Comparison of ENCODE assay signal across 15 cellular contexts in the genomic region with DNA sequence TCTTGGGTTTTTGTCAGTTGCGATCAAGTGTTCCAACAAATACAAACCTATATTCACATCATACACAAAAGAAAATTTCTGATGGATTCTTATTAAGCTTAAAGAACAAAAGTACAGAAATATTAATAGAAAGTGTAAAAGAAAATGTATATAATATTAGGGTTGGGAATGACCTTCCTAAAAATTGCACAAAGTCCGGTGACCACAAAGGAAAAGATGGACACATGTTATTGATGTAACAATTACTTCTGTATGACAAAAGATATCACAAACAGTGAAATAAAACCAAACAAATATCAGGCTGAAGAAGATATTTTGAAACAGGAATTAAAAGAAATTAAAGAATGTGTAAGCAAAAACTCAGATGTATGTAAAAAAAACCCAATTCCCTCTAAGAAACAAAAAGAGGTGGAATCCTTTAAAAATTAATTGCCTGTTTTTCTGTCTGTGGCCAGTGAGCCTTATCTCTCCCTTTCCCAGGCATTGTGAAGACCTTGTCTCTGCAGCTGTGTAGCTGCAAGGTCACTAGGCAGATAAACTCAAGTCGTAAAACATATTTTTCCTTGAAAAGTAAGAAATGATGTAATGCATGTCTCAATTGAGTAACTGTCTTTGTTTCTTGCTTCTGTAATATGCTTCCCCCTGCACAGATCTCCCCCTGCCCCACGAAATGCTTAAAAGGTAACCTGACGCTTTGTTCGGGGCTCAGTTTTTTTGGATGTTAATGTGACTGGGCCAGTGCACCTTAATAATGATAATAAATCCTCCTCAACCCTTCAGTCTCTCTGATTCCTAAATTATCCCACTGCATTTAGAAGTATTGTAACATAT. TPM values are rescaled to one million over a fixed set of nuclear protein-coding genes. Genes with fewer than 3 reads are reported as not detected.
A peak's percentile ranks its signal among the peaks of the same experiment; 100 is the strongest.
DNase-seq lines count a peak whose midpoint lies in the region; TF ChIP-seq lines count a peak whose summit lies in the region.
"Had no signal": no experiment of that assay in that cellular context is flagged by ENCODE, and none has a peak within 500 bp of the region (broad histone marks: within the 10 kb centered on the region; RNA-seq: fewer than 3 reads in every experiment).

No MANE protein-coding gene starts in this region.

- H3K36me3 ChIP-seq in SK-N-SH (replicated peaks in 1 of 2; ENCODE audit: control insufficient read depth in 1 of 2, insufficient read depth in 2 of 2, low read length in 1 of 2) = no peaks in the 10 kb centered on the region
- no peaks in the 10 kb centered on the region for H3K36me3 ChIP-seq in smooth muscle cell (ENCODE audit: low read depth)

- DNase-seq in HUDEP-2 (lab: John Stamatoyannopoulos, UW; ENCODE audit: unreplicated experiment in 76 of 76) = peak in 57 of 76 experiments; percentile 7 to 83 (median 43)
- no peak for DNase-seq in SK-N-SH
- peak; percentile 85 for DNase-seq in fibroblast of villous mesenchyme (ENCODE audit: low read depth)
- DNase-seq in smooth muscle cell (lab: John Stamatoyannopoulos, UW; ENCODE audit: unreplicated experiment) = no peak
- DNase-seq in CD1c-positive myeloid dendritic cell (ENCODE audit: extremely low spot score) = no peak
- no peak for DNase-seq in C1 segment of cervical spinal cord (lab: John Stamatoyannopoulos, UW)
- DNase-seq in NCI-H1417 (lab: John Stamatoyannopoulos, UW) = no peak
- DNase-seq: activated CD4-positive, alpha-beta T cell treated with anti-CD3 and anti-CD28 coated beads for 36 hours; Kasumi-1; midbrain; NCI-H187 treated with DMSO at 0.1 percent for 48 hours; stimulated activated CD4-positive, alpha-beta T cell treated with anti-CD3 and anti-CD28 coated beads, Interleukin-15, amount 100 ng/mL, for 24 hours had no signal

- H4K20me1 ChIP-seq in SK-N-SH (ENCODE audit: insufficient read depth) (no peaks in the 10 kb centered on the region), smooth muscle cell (ENCODE audit: low read depth) (no peaks in the 10 kb centered on the region)

- no peaks in the 10 kb centered on the region for H3K79me2 ChIP-seq in SK-N-SH (ENCODE audit: insufficient read depth)
- no peaks in the 10 kb centered on the region for H3K79me2 ChIP-seq in smooth muscle cell (ENCODE audit: low read depth)

- H3K9ac ChIP-seq in SK-N-SH (no peak overlapping the region), smooth muscle cell (ENCODE audit: low read depth) (no peak overlapping the region)

- peak in 1 of 2 experiments; percentile 39; a peak in 1 of 4 replicates for TF ChIP-seq EP300 in SK-N-SH (IDR thresholded peaks at IDR 0.05; ENCODE audit: borderline replicate concordance in 1 of 2, low read depth in 1 of 2, low read length in 1 of 2)

- no peaks in the 10 kb centered on the region; the same call in 1 of the 2 replicates for H3K27me3 ChIP-seq in SK-N-SH (ENCODE audit: insufficient read depth)
- H3K27me3 ChIP-seq in smooth muscle cell (ENCODE audit: low read depth) = no peaks in the 10 kb centered on the region

- H3K4me3 ChIP-seq in SK-N-SH (ENCODE audit: low read depth in 2 of 2, low read length in 1 of 2) = no peak overlapping the region
- no peak overlapping the region for H3K4me3 ChIP-seq in fibroblast of villous mesenchyme (ENCODE audit: low read depth, low read length)
- H3K4me3 ChIP-seq in smooth muscle cell = peak overlapping the region; percentile 32

- TF ChIP-seq CTCF in SK-N-SH (IDR thresholded peaks at IDR 0.05) (no peak), fibroblast of villous mesenchyme (IDR thresholded peaks at IDR 0.05; ENCODE audit: insufficient read depth, low read depth, low read length) (no peak), smooth muscle cell (IDR thresholded peaks at IDR 0.05; ENCODE audit: borderline replicate concordance, insufficient read depth, poor library complexity, severe bottlenecking) (no peak)

- POLR2A ChIA-PET in SK-N-SH (lab: Yijun Ruan, JAX) = no interaction called here

- 79% methylated on average over 6 of the region's 6 CpGs for WGBS in SK-N-SH (ENCODE audit: low lambda C conversion rate)
- WGBS in smooth muscle cell (ENCODE audit: low lambda C conversion rate) = 70% methylated on average over 6 of the region's 6 CpGs

- H3K4me2 ChIP-seq in SK-N-SH (no peak overlapping the region), smooth muscle cell (no peak overlapping the region)

- H3K9me3 ChIP-seq in SK-N-SH (no peaks in the 10 kb centered on the region), smooth muscle cell (replicated peaks; ENCODE audit: low read depth) (no peaks in the 10 kb centered on the region)

- no peaks in the 10 kb centered on the region for H3K9me2 ChIP-seq in SK-N-SH

- peak overlapping the region in 1 of 2 experiments; percentile 60; a peak in 2 of 4 replicates for H3K27ac ChIP-seq in SK-N-SH (ENCODE audit: low read depth in 2 of 2, low read length in 1 of 2)
- no peak overlapping the region for H3K27ac ChIP-seq in smooth muscle cell (ENCODE audit: low read depth)

- H3K4me1 ChIP-seq in SK-N-SH (ENCODE audit: control insufficient read depth in 1 of 2, insufficient read depth in 2 of 2, low read depth in 1 of 2, low read length in 1 of 2) (peaks cover 7 to 17% of the 10 kb centered on the region in 2 experiments), smooth muscle cell (ENCODE audit: low read depth) (peaks cover 7% of the 10 kb centered on the region)

- CTCF ChIA-PET in SK-N-SH (lab: Yijun Ruan, JAX) = interaction anchor here (0.7 to 9.6 kb wide), 11 partner anchors 12 to 118 kb away, joined by 3 to 65 read pairs (median 3); no protein-coding TSS in a partner anchor

- H3F3A ChIP-seq in SK-N-SH (replicated peaks; ENCODE audit: insufficient read depth) = peaks cover 14% of the 10 kb centered on the region
- peaks cover 6% of the 10 kb centered on the region for H3F3A ChIP-seq in smooth muscle cell (ENCODE audit: low read depth)

- no peak overlapping the region for H2AFZ ChIP-seq in SK-N-SH (ENCODE audit: low read depth)
- no peak overlapping the region for H2AFZ ChIP-seq in smooth muscle cell (ENCODE audit: low read depth)

- no peak for TF ChIP-seq RAD21 in SK-N-SH (IDR thresholded peaks at IDR 0.05; ENCODE audit: low read length)

TF ChIP-seq in SK-N-SH, 30 proteins besides CTCF, POLR2A, EP300 and RAD21:
- TF ChIP-seq GATA2 (CRISPR knock-in tag; IDR thresholded peaks at IDR 0.05) = peak; percentile 61
- TF ChIP-seq, protein P1, sequence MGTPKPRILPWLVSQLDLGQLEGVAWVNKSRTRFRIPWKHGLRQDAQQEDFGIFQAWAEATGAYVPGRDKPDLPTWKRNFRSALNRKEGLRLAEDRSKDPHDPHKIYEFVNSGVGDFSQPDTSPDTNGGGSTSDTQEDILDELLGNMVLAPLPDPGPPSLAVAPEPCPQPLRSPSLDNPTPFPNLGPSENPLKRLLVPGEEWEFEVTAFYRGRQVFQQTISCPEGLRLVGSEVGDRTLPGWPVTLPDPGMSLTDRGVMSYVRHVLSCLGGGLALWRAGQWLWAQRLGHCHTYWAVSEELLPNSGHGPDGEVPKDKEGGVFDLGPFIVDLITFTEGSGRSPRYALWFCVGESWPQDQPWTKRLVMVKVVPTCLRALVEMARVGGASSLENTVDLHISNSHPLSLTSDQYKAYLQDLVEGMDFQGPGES (IDR thresholded peaks at IDR 0.05; ENCODE audit: low read depth, low read length) = no peak
- no peak for TF ChIP-seq TCF12 (IDR thresholded peaks at IDR 0.05)

RNA-seq across cellular contexts. Expression of a gene that starts 2.8 kb away (rescaled TPM):
- not detected in 2 replicates for polyA plus RNA-seq in SK-N-SH (2012; rRNA removed)
- polyA plus RNA-seq in SK-N-SH (2012; cell fraction: cytosol; rRNA removed) = not detected in 2 replicates
- polyA plus RNA-seq in SK-N-SH (2012; cell fraction: nucleus; rRNA removed) = 0.11 TPM in 1 of 2 replicates, not detected in the other
- total RNA-seq in fibroblast of villous mesenchyme = not detected in 2 replicates
- total RNA-seq in smooth muscle cell = not detected in 2 replicates
- polyA plus RNA-seq in smooth muscle cell = not detected in 2 replicates
- total RNA-seq: Daoy, RPMI7951 had no signal
- polyA plus RNA-seq: CD14-positive monocyte had no signal

RNA-seq across cellular contexts. Expression of a gene that starts 55.1 kb away (rescaled TPM):
- polyA plus RNA-seq in SK-N-SH (2012; rRNA removed) = 0.57 and 0.94 TPM in 2 replicates
- polyA plus RNA-seq in SK-N-SH (2012; cell fraction: cytosol; rRNA removed) = 0.44 and 0.60 TPM in 2 replicates
- 0.49 and 1.7 TPM in 2 replicates for polyA plus RNA-seq in SK-N-SH (2012; cell fraction: nucleus; rRNA removed)
- 0.86 and 1.9 TPM in 2 replicates for total RNA-seq in fibroblast of villous mesenchyme
- total RNA-seq in smooth muscle cell = 6.9 and 9.9 TPM in 2 replicates
- polyA plus RNA-seq in smooth muscle cell = 1.2 and 13.2 TPM in 2 replicates

Comparison
In these comparisons a context has a peak if more than half of its experiments do, and no peak if none do; other contexts are left out.
1. DNase-seq: peak in HUDEP-2 (57 of 76) and fibroblast of villous mesenchyme (single experiment); none in SK-N-SH (single experiment), smooth muscle cell (single experiment), CD1c-positive myeloid dendritic cell (single experiment), C1 segment of cervical spinal cord (0 of 14) and NCI-H1417 (0 of 3).